11 cellular contexts compared by ENCODE assay signal in genomic region chr17:51439395-51440229, GRCh38.
DNase-seq lines count a peak whose midpoint lies in the region; ATAC-seq, FAIRE-seq and TF ChIP-seq lines count a peak whose summit lies in the region.
"Had no signal": no experiment of that assay in that cellular context is flagged by ENCODE, and none has a peak within 500 bp of the region (broad histone marks: within the 10 kb centered on the region; RNA-seq: fewer than 3 reads in every experiment).

No MANE protein-coding gene starts in this region.

- ATAC-seq in HepG2 (no peak), GM21825 (IDR thresholded peaks at IDR 0.05; ENCODE audit: unreplicated experiment) (no peak), GM19035 (IDR thresholded peaks at IDR 0.05; ENCODE audit: unreplicated experiment) (no peak)
- ATAC-seq: natural killer cell treated with Interleukin-12 subunit alpha and Interleukin-12 subunit beta and Interleukin-15 and Interleukin-18, amount 100 ng/mL, for 72 hours had no signal

- CTCF ChIA-PET in HepG2 (lab: Yijun Ruan, JAX; ENCODE audit: low intra/inter-chr PET ratio, low total read pairs) (no interaction called here), Calu3 (lab: Charles Lee) (no interaction called here)

- H3K4me1 Mint-ChIP-seq in T-helper 2 cell treated with Interferon-gamma antibody and Interleukin-4, amounts not matched to agents 5 μg/mL and 100 μg/mL, for 36 hours (ENCODE audit: low read depth) = peaks cover 21% of the 10 kb centered on the region
- peaks cover 18% of the 10 kb centered on the region for H3K4me1 Mint-ChIP-seq in Calu3 (ENCODE audit: low read depth, unreplicated experiment)

- H3K27me3 ChIP-seq in liver (ENCODE audit: control insufficient read depth in 4 of 4, insufficient read depth in 4 of 4, low read length in 3 of 4) (no peaks in the 10 kb centered on the region), HepG2 (ENCODE audit: control insufficient read depth in 1 of 2, insufficient read depth in 2 of 2, low read length in 2 of 2) (no peaks in the 10 kb centered on the region)

- H3K4me3 Mint-ChIP-seq in T-helper 2 cell treated with Interferon-gamma antibody and Interleukin-4, amounts not matched to agents 5 μg/mL and 100 μg/mL, for 36 hours = no peak overlapping the region
- H3K4me3 Mint-ChIP-seq in Calu3 (ENCODE audit: low read depth, unreplicated experiment) = no peak overlapping the region
- H3K4me3 Mint-ChIP-seq: natural killer cell treated with Interleukin-12 subunit alpha and Interleukin-12 subunit beta and Interleukin-15 and Interleukin-18, amount 100 ng/mL, for 72 hours had no signal

- H3K9me3 ChIP-seq in liver (ENCODE audit: control insufficient read depth in 4 of 4, low read length in 3 of 4) (no peaks in the 10 kb centered on the region), HepG2 (ENCODE audit: low read length) (no peaks in the 10 kb centered on the region)

- BruUV-seq in HepG2 (replicated peaks; lab: Mats Ljungman, UMichigan) (no TSS peak), Calu3 (replicated peaks; lab: Mats Ljungman, UMichigan) (no TSS peak)

- peaks cover 1% of the 10 kb centered on the region for H3K27me3 Mint-ChIP-seq in T-helper 2 cell treated with Interferon-gamma antibody and Interleukin-4, amounts not matched to agents 5 μg/mL and 100 μg/mL, for 36 hours (ENCODE audit: low read depth)
- H3K27me3 Mint-ChIP-seq in Calu3 (ENCODE audit: unreplicated experiment) = peaks cover 73% of the 10 kb centered on the region

- intact Hi-C loops in HepG2 (cut with micrococcal nuclease; ENCODE audit: unreplicated experiment) = loop anchor here (2.0 kb wide), 1 partner anchor 45 kb away; no protein-coding TSS in a partner anchor
- intact Hi-C loops in head of caudate nucleus (cut with DNase I) = no loop called here
- intact Hi-C loops in Calu3 (cut with micrococcal nuclease; ENCODE audit: unreplicated experiment) = no loop called here

- H3K27ac Mint-ChIP-seq in T-helper 2 cell treated with Interferon-gamma antibody and Interleukin-4, amounts not matched to agents 5 μg/mL and 100 μg/mL, for 36 hours = no peak overlapping the region
- no peak overlapping the region for H3K27ac Mint-ChIP-seq in Calu3 (ENCODE audit: unreplicated experiment)
- H3K27ac Mint-ChIP-seq: natural killer cell treated with Interleukin-12 subunit alpha and Interleukin-12 subunit beta and Interleukin-15 and Interleukin-18, amount 100 ng/mL, for 72 hours had no signal

- H3K9me3 Mint-ChIP-seq in T-helper 2 cell treated with Interferon-gamma antibody and Interleukin-4, amounts not matched to agents 5 μg/mL and 100 μg/mL, for 36 hours = no peaks in the 10 kb centered on the region
- H3K9me3 Mint-ChIP-seq in Calu3 (ENCODE audit: low read depth, unreplicated experiment) = no peaks in the 10 kb centered on the region
- H3K9me3 Mint-ChIP-seq: natural killer cell treated with Interleukin-12 subunit alpha and Interleukin-12 subunit beta and Interleukin-15 and Interleukin-18, amount 100 ng/mL, for 72 hours had no signal

- no peak overlapping the region for H2AFZ ChIP-seq in HepG2 (ENCODE audit: low read length)

- TF ChIP-seq POLR2A in HepG2 (IDR thresholded peaks at IDR 0.05; ENCODE audit: insufficient read depth in 1 of 2, low read depth in 2 of 2, low read length in 2 of 2) = no peak

- no peaks in the 10 kb centered on the region for H4K20me1 ChIP-seq in HepG2 (ENCODE audit: insufficient read depth, low read length)

- POLR2A ChIA-PET in HepG2 (lab: Yijun Ruan, JAX) = no interaction called here

- no peak for TF ChIP-seq RAD21 in liver (IDR thresholded peaks at IDR 0.05)
- TF ChIP-seq RAD21 in HepG2 (CRISPR knock-in tag; IDR thresholded peaks at IDR 0.05) = no peak

- H3K36me3 ChIP-seq in liver (ENCODE audit: control insufficient read depth in 4 of 4, insufficient read depth in 3 of 4, low read depth in 1 of 4, low read length in 3 of 4) = no peaks in the 10 kb centered on the region
- no peaks in the 10 kb centered on the region for H3K36me3 ChIP-seq in HepG2 (replicated peaks in 1 of 2; ENCODE audit: control insufficient read depth in 1 of 2, insufficient read depth in 2 of 2, low read length in 2 of 2)

- peaks cover 3% of the 10 kb centered on the region for H3K36me3 Mint-ChIP-seq in T-helper 2 cell treated with Interferon-gamma antibody and Interleukin-4, amounts not matched to agents 5 μg/mL and 100 μg/mL, for 36 hours (ENCODE audit: low read depth)
- H3K36me3 Mint-ChIP-seq in Calu3 (ENCODE audit: insufficient read depth, unreplicated experiment) = no peaks in the 10 kb centered on the region
- H3K36me3 Mint-ChIP-seq: natural killer cell treated with Interleukin-12 subunit alpha and Interleukin-12 subunit beta and Interleukin-15 and Interleukin-18, amount 100 ng/mL, for 72 hours had no signal

- no peak for DNase-seq in HepG2 (ENCODE audit: low spot score)
- DNase-seq in SW480 (ENCODE audit: low spot score) = peak; percentile 17
- peak in 30 of 42 donors; percentile 11 to 68 (median 36) for DNase-seq in head of caudate nucleus
- no peak for DNase-seq in T-helper 2 cell treated with Interferon-gamma antibody and Interleukin-4, amounts not matched to agents 5 μg/mL and 100 μg/mL, for 36 hours (ENCODE audit: low spot score)
- DNase-seq in Calu3 = no peak
- DNase-seq: NCI-H2227 treated with DMSO at 0.1 percent for 48 hours had no signal

- no peak overlapping the region for H3K27ac ChIP-seq in liver (ENCODE audit: low read depth in 1 of 2, low read length in 2 of 2)
- no peak overlapping the region for H3K27ac ChIP-seq in HepG2 (ENCODE audit: extremely low read length, insufficient read depth, low read length)

- no peaks in the 10 kb centered on the region for H3K79me2 ChIP-seq in HepG2 (ENCODE audit: insufficient read depth, low read length)

- H3K4me3 ChIP-seq in liver (ENCODE audit: low read depth in 1 of 3, low read length in 3 of 3) (no peak overlapping the region), HepG2 (replicated peaks in 1 of 3; ENCODE audit: insufficient read depth in 1 of 3, low read depth in 2 of 3, low read length in 3 of 3) (no peak overlapping the region)

- WGBS in liver = 41% methylated on average over 8 of the region's 8 CpGs
- 15% methylated on average over 8 of the region's 8 CpGs for WGBS in HepG2 (ENCODE audit: low lambda C conversion rate)

- TF ChIP-seq EP300 in HepG2 (IDR thresholded peaks at IDR 0.05; ENCODE audit: low read depth in 2 of 2, low read length in 2 of 2) (no peak), HepG2 (CRISPR knock-in tag; IDR thresholded peaks at IDR 0.05; ENCODE audit: borderline replicate concordance) (no peak)

- in situ Hi-C loops in HepG2 (cut with HindIII; ENCODE audit: extremely low pct_ligation_motif_present, low pct_unique_long_range_greater_than_20kb) = no loop called here

- peaks cover 4 to 32% (median 28%) of the 10 kb centered on the region in 4 donors for H3K4me1 ChIP-seq in liver (ENCODE audit: control insufficient read depth in 4 of 4, insufficient read depth in 4 of 4, low read length in 3 of 4)
- H3K4me1 ChIP-seq in HepG2 (ENCODE audit: insufficient read depth, low read length) = 0 out of 2 replicates have a peak, but pooled peaks cover 4% of the 10 kb centered on the region

- TF ChIP-seq CTCF in liver (IDR thresholded peaks at IDR 0.05; ENCODE audit: low read depth, low read length, missing input control) (no peak), HepG2 (CRISPR knock-in tag; IDR thresholded peaks at IDR 0.05) (no peak), Calu3 (IDR thresholded peaks at IDR 0.05; ENCODE audit: unreplicated experiment) (no peak)

- no peak overlapping the region for H3K4me2 ChIP-seq in HepG2 (ENCODE audit: low read depth, low read length)

- no peak for FAIRE-seq in HepG2 (lab: Jason Lieb, UNC)
- FAIRE-seq: endometrium had no signal

- no peak overlapping the region for H3K9ac ChIP-seq in liver (ENCODE audit: low read depth in 1 of 2, low read length in 2 of 2)
- H3K9ac ChIP-seq in HepG2 (ENCODE audit: insufficient read depth, low read depth, low read length) = no peak overlapping the region

TF ChIP-seq in liver, 16 proteins besides CTCF, POLR2A, EP300 and RAD21 (continues in another document):
- TF ChIP-seq SP1 (IDR thresholded peaks at IDR 0.05) (no peak), EGR1 (IDR thresholded peaks at IDR 0.05; ENCODE audit: low read depth in 2 of 2) (no peak), HNF4G (IDR thresholded peaks at IDR 0.05) (no peak), FOXA2 (IDR thresholded peaks at IDR 0.05) (peak; percentile 11), YY1 (IDR thresholded peaks at IDR 0.05) (no peak), RXRA (IDR thresholded peaks at IDR 0.05) (peak in 1 of 2 donors; percentile 42), FOXA1 (IDR thresholded peaks at IDR 0.05) (no peak), MAX (IDR thresholded peaks at IDR 0.05) (no peak), HNF4A (conservative IDR thresholded peaks at IDR 0.05) (peak in 1 of 2 donors; percentile 58)

TF ChIP-seq in HepG2, 621 proteins besides CTCF, POLR2A, EP300 and RAD21 (continues in another document):
- no peak for TF ChIP-seq ZNF275 (CRISPR knock-in tag; IDR thresholded peaks at IDR 0.05; ENCODE audit: borderline replicate concordance)

Comparison
In these comparisons a context has a peak if more than half of its experiments do, and no peak if none do; other contexts are left out.
1. DNase-seq: peak in SW480 (single experiment) and head of caudate nucleus (30 of 42); none in HepG2 (single experiment), T-helper 2 cell treated with Interferon-gamma antibody and Interleukin-4, amounts not matched to agents 5 μg/mL and 100 μg/mL, for 36 hours (single experiment) and Calu3 (single experiment).